In genomic region chr10:84333864-84334451, GRCh38 we compare ENCODE assay signal across 9 cellular contexts. TPM values are rescaled to one million over a fixed set of nuclear protein-coding genes. Genes with fewer than 3 reads are reported as not detected.
A peak's percentile ranks its signal among the peaks of the same experiment; 100 is the strongest.
DNase-seq lines count a peak whose midpoint lies in the region; ATAC-seq, FAIRE-seq and TF ChIP-seq lines count a peak whose summit lies in the region.
"Had no signal": no experiment of that assay in that cellular context is flagged by ENCODE, and none has a peak within 500 bp of the region (broad histone marks: within the 10 kb centered on the region; RNA-seq: fewer than 3 reads in every experiment).

No MANE protein-coding gene starts in this region.

- H3K36me3 Mint-ChIP-seq in activated T-helper 17 cell treated with anti-CD3 and anti-CD28 coated beads, Interleukin-2, amount 50 U/mL, for 72 hours (ENCODE audit: low read depth), result peaks cover 44% of the 10 kb centered on the region

- H3K9me3 Mint-ChIP-seq in activated T-helper 17 cell treated with anti-CD3 and anti-CD28 coated beads, Interleukin-2, amount 50 U/mL, for 72 hours, result no peaks in the 10 kb centered on the region

- DNase-seq in OCI-M2 (lab: John Stamatoyannopoulos, UW; ENCODE audit: unreplicated experiment), result peak; percentile 31
- no peak for DNase-seq in pancreas
- DNase-seq in foreskin melanocyte, result no peak
- DNase-seq in NCI-H1048 (lab: John Stamatoyannopoulos, UW), result no peak

- 72 to 74% methylated on average over 2 of the region's 2 CpGs for WGBS in pancreas, 2 donors

- ATAC-seq in GM18868 (IDR thresholded peaks at IDR 0.05; ENCODE audit: unreplicated experiment) (peak; percentile 72), HG02938 (IDR thresholded peaks at IDR 0.05; ENCODE audit: unreplicated experiment) (peak; percentile 53), pancreas (peak in 3 of 4 donors; percentile 26 to 47 (median 36)), HG03095 (IDR thresholded peaks at IDR 0.05; ENCODE audit: unreplicated experiment) (no peak)
- peak; percentile 84 for ATAC-seq in activated T-helper 17 cell treated with anti-CD3 and anti-CD28 coated beads, Interleukin-2, amount 50 U/mL, for 72 hours (replicated peaks)

- peaks cover 31% of the 10 kb centered on the region for H3K4me1 Mint-ChIP-seq in activated T-helper 17 cell treated with anti-CD3 and anti-CD28 coated beads, Interleukin-2, amount 50 U/mL, for 72 hours

- no peaks in the 10 kb centered on the region for H3K9me3 ChIP-seq in pancreas
- H3K9me3 ChIP-seq: neutrophil had no signal

- no peak overlapping the region for H3K27ac ChIP-seq in pancreas
- H3K27ac ChIP-seq: neutrophil had no signal

- no peak for FAIRE-seq in pancreas (lab: Jason Lieb, UNC)

- H3K36me3 ChIP-seq in pancreas, result no peaks in the 10 kb centered on the region
- H3K36me3 ChIP-seq: neutrophil had no signal

- H3K4me3 ChIP-seq in pancreas, result no peak overlapping the region

- H3K27ac Mint-ChIP-seq in activated T-helper 17 cell treated with anti-CD3 and anti-CD28 coated beads, Interleukin-2, amount 50 U/mL, for 72 hours, result peak overlapping the region; percentile 86

- H3K4me3 Mint-ChIP-seq in activated T-helper 17 cell treated with anti-CD3 and anti-CD28 coated beads, Interleukin-2, amount 50 U/mL, for 72 hours, result no peak overlapping the region

- intact Hi-C loops in pancreas (cut with DNase I), result no loop called here

- H3K4me1 ChIP-seq in pancreas, result peaks cover 3 to 11% (median 9%) of the 10 kb centered on the region in 3 donors

- H3K27me3 Mint-ChIP-seq in activated T-helper 17 cell treated with anti-CD3 and anti-CD28 coated beads, Interleukin-2, amount 50 U/mL, for 72 hours, result no peaks in the 10 kb centered on the region

- no peaks in the 10 kb centered on the region for H3K27me3 ChIP-seq in pancreas
- H3K27me3 ChIP-seq: neutrophil had no signal

- TF ChIP-seq CTCF in pancreas (IDR thresholded peaks at IDR 0.05), result no peak

RNA-seq across cellular contexts. Expression of gene CCSER2, which starts 5.6 kb away (rescaled TPM):
- total RNA-seq in activated T-helper 17 cell treated with anti-CD3 and anti-CD28 coated beads, Interleukin-2, amount 50 U/mL, for 72 hours, result 100 to 1,000 TPM in 1 of 2 donors, 10 to 100 TPM in 1; 47.5 to 107 TPM
- total RNA-seq in pancreas, result 10 to 100 TPM; 17.5 to 25.6 (median 22.5) TPM
- 1 to 10 TPM; 3.5 to 6.0 TPM for polyA plus RNA-seq in pancreas
